ENCODE assay signal across 13 cellular contexts in the genomic region with DNA sequence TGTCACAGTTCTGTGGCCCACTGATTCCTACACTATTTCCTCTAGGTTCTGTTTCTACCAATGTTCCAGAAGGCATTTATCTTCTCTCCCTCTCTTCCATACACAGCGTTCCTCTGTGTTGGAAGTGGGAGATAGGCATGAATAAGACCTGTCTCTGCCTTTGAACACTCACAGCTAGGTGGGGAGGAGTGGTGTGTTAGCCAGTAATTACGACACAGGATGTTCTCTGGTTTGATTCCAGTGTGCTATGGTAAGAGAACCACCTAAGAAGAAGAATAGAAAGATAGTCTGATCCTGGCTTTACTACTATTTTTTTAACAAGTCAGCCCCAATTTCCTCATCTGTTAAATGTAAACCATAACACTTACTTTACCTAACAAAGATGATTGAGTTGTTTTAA.
"Had no signal": no experiment of that assay in that cellular context is flagged by ENCODE, and none has a peak within 500 bp of the region (broad histone marks: within the 10 kb centered on the region; RNA-seq: fewer than 3 reads in every experiment).

No MANE protein-coding gene starts in this region.

- H3K9me3 Mint-ChIP-seq: activated naive CD4-positive, alpha-beta T cell treated with anti-CD3 and anti-CD28 coated beads, Interleukin-2, amount 50 U/mL, for 72 hours; activated T-helper 2 cell treated with anti-CD3 and anti-CD28 coated beads, Interferon-gamma antibody, Interleukin-2, Interleukin-4, amounts not matched to agents 10 μg/mL and 5 μg/mL and 100 μg/mL, durations not matched to agents 14 hours and 24 hours and 36 hours; mesothelial cell of epicardium had no signal

- H3K4me3 ChIP-seq: dorsolateral prefrontal cortex, lower lobe of right lung, thyroid gland had no signal

- DNase-seq: activated CD4-positive, alpha-beta T cell treated with anti-CD3 and anti-CD28 coated beads for 4 hours; activated CD8-positive, alpha-beta memory T cell treated with anti-CD3 and anti-CD28 coated beads, Interleukin-2, amount 50 U/mL, for 48 hours; aorta; dorsolateral prefrontal cortex; left colon; lower lobe of right lung; stimulated activated CD4-positive, alpha-beta T cell treated with anti-CD3 and anti-CD28 coated beads, Interleukin-1b, Interleukin-23, amount 100 ng/mL, for 48 hours; T-helper 2 cell; thyroid gland had no signal

- ATAC-seq: activated naive CD4-positive, alpha-beta T cell treated with anti-CD3 and anti-CD28 coated beads, Interleukin-2, amount 50 U/mL, for 72 hours; esophagus mucosa; left colon; lower lobe of right lung had no signal

- H3K27ac ChIP-seq: dorsolateral prefrontal cortex, lower lobe of right lung, thyroid gland had no signal

- H3K36me3 Mint-ChIP-seq: mesothelial cell of epicardium had no signal

- H3K27ac Mint-ChIP-seq: activated T-helper 2 cell treated with anti-CD3 and anti-CD28 coated beads, Interferon-gamma antibody, Interleukin-2, Interleukin-4, amounts not matched to agents 10 μg/mL and 5 μg/mL and 100 μg/mL, durations not matched to agents 14 hours and 24 hours and 36 hours had no signal

- H3K4me3 Mint-ChIP-seq: mesothelial cell of epicardium had no signal
